In genomic region chr13:110478405-110479214, GRCh38 we compare ENCODE assay signal across 2 cellular contexts.
TF ChIP-seq lines count a peak whose summit lies in the region.

No MANE protein-coding gene starts in this region.

TF ChIP-seq in K562, 482 proteins besides CTCF, POLR2A, EP300 and RAD21:
- TF ChIP-seq CREB5 (CRISPR knock-in tag; IDR thresholded peaks at IDR 0.05) (no peak), ZFP91 (CRISPR knock-in tag; IDR thresholded peaks at IDR 0.05) (no peak), ZKSCAN3 (CRISPR knock-in tag; IDR thresholded peaks at IDR 0.05) (no peak), CBFB (CRISPR knock-in tag; IDR thresholded peaks at IDR 0.05) (no peak), SRSF3 (IDR thresholded peaks at IDR 0.05; ENCODE audit: insufficient read depth, low read length) (no peak), SP1 (CRISPR knock-in tag; IDR thresholded peaks at IDR 0.05) (no peak)

TF ChIP-seq in SK-N-SH treated with all-trans-retinoic acid at 6 μM for 48 hours, 23 proteins besides CTCF, POLR2A, EP300 and RAD21:
- TF ChIP-seq RARB (CRISPR knock-in tag; IDR thresholded peaks at IDR 0.05) (no peak), POU6F1 (CRISPR knock-in tag; IDR thresholded peaks at IDR 0.05; ENCODE audit: borderline replicate concordance, low read depth) (no peak), TCF4 (CRISPR knock-in tag; IDR thresholded peaks at IDR 0.05; ENCODE audit: borderline replicate concordance) (no peak), TSHZ2 (CRISPR knock-in tag; IDR thresholded peaks at IDR 0.05) (no peak), ZFP30 (CRISPR knock-in tag; IDR thresholded peaks at IDR 0.05) (no peak), OSR1 (CRISPR knock-in tag; IDR thresholded peaks at IDR 0.05) (no peak), TOX (CRISPR knock-in tag; IDR thresholded peaks at IDR 0.05; ENCODE audit: borderline replicate concordance) (no peak), GLIS3 (CRISPR knock-in tag; IDR thresholded peaks at IDR 0.05) (no peak), PPARA (CRISPR knock-in tag; IDR thresholded peaks at IDR 0.05; ENCODE audit: borderline replicate concordance) (no peak), SNAI2 (CRISPR knock-in tag; IDR thresholded peaks at IDR 0.05) (no peak), CSRNP3 (CRISPR knock-in tag; IDR thresholded peaks at IDR 0.05) (no peak), ZFP3 (CRISPR knock-in tag; IDR thresholded peaks at IDR 0.05) (no peak), ISL1 (CRISPR knock-in tag; IDR thresholded peaks at IDR 0.05) (no peak)
